In genomic region chr3:196517142-196517808, GRCh38 we compare ENCODE assay signal across 29 cellular contexts. TPM values are rescaled to one million over a fixed set of nuclear protein-coding genes. Genes with fewer than 3 reads are reported as not detected.
A peak's percentile ranks its signal among the peaks of the same experiment; 100 is the strongest.
DNase-seq lines count a peak whose midpoint lies in the region; ATAC-seq and TF ChIP-seq lines count a peak whose summit lies in the region.
"Had no signal": no experiment of that assay in that cellular context is flagged by ENCODE, and none has a peak within 500 bp of the region (broad histone marks: within the 10 kb centered on the region; RNA-seq: fewer than 3 reads in every experiment).

No MANE protein-coding gene starts in this region.

- H3K9ac ChIP-seq in MM.1S (ENCODE audit: low read length) (no peak overlapping the region), iPS-20b (ENCODE audit: low read depth, low read length) (no peak overlapping the region)
- H3K9ac ChIP-seq: BLaER1 had no signal

- H3K27me3 ChIP-seq in MM.1S (replicated peaks; ENCODE audit: insufficient read depth, low read length), result no peaks in the 10 kb centered on the region
- no peaks in the 10 kb centered on the region for H3K27me3 ChIP-seq in Panc1 (ENCODE audit: control insufficient read depth, insufficient read depth, low read length)
- no peaks in the 10 kb centered on the region for H3K27me3 ChIP-seq in iPS-20b (ENCODE audit: insufficient read depth, low read length)
- no peaks in the 10 kb centered on the region for H3K27me3 ChIP-seq in ascending aorta
- H3K27me3 ChIP-seq: BLaER1, cardiac muscle cell, MG63, ovary, tibial nerve had no signal

- peak overlapping the region; percentile 50; the same call in 1 of the 2 replicates for H3K4me2 ChIP-seq in MM.1S (ENCODE audit: low read depth, low read length)
- H3K4me2 ChIP-seq: BLaER1 had no signal

- H3K36me3 ChIP-seq in HEK293 (ENCODE audit: control insufficient read depth in 2 of 2, insufficient read depth in 1 of 2, low read length in 2 of 2), result no peaks in the 10 kb centered on the region
- no peaks in the 10 kb centered on the region for H3K36me3 ChIP-seq in MM.1S (replicated peaks; ENCODE audit: insufficient read depth, low read length)
- no peaks in the 10 kb centered on the region for H3K36me3 ChIP-seq in Panc1 (ENCODE audit: control insufficient read depth, insufficient read depth, low read length)
- H3K36me3 ChIP-seq in iPS-20b (ENCODE audit: insufficient read depth, low read depth, low read length), result no peaks in the 10 kb centered on the region
- no peaks in the 10 kb centered on the region for H3K36me3 ChIP-seq in ascending aorta
- H3K36me3 ChIP-seq: BLaER1, cardiac muscle cell, MG63, ovary, tibial nerve had no signal

- no TSS peak for BruUV-seq in Panc1 (replicated peaks; lab: Mats Ljungman, UMichigan)

- intact Hi-C loops in Panc1 (cut with micrococcal nuclease; ENCODE audit: unreplicated experiment) (no loop called here), ascending aorta (cut with DNase I) (no loop called here)

- H3K9me3 ChIP-seq in HEK293 (ENCODE audit: control insufficient read depth, insufficient read depth, low read depth, low read length) (no peaks in the 10 kb centered on the region), MM.1S (replicated peaks; ENCODE audit: insufficient read depth, low read length) (no peaks in the 10 kb centered on the region), Panc1 (ENCODE audit: control insufficient read depth, insufficient read depth, low read depth, low read length) (no peaks in the 10 kb centered on the region), iPS-20b (ENCODE audit: insufficient read depth, low read depth, low read length) (peaks cover 48% of the 10 kb centered on the region), ascending aorta (peaks cover 17 to 31% of the 10 kb centered on the region in 2 donors)

- CTCF ChIA-PET in HEK293 (lab: Yijun Ruan, JAX), result interaction anchor here (0.6 to 0.7 kb wide), 2 partner anchors 405 to 656 kb away, joined by 3 to 4 read pairs; no protein-coding TSS in a partner anchor
- CTCF ChIA-PET in Panc1 (lab: Charles Lee), result interaction anchor here (0.5 to 0.8 kb wide), 6 partner anchors 16 to 383 kb away, joined by 3 to 17 read pairs (median 8); no protein-coding TSS in a partner anchor

- H2AFZ ChIP-seq in MM.1S (ENCODE audit: low read length), result peak overlapping the region; percentile 4; the same call in 1 of the 2 replicates

- H3K4me3 ChIP-seq in HEK293 (ENCODE audit: low read depth, low read length), result no peak overlapping the region
- H3K4me3 ChIP-seq in MM.1S (ENCODE audit: low read length), result no peak overlapping the region
- no peak overlapping the region for H3K4me3 ChIP-seq in Panc1 (ENCODE audit: low read depth in 2 of 2, low read length in 2 of 2)
- H3K4me3 ChIP-seq in iPS-20b (ENCODE audit: low read length), result peak overlapping the region; percentile 34; the same call in 1 of the 2 replicates
- H3K4me3 ChIP-seq in ascending aorta, result no peak overlapping the region
- H3K4me3 ChIP-seq: BLaER1, cardiac muscle cell, MG63, ovary, tibial nerve had no signal

- POLR2A ChIA-PET in HEK293 (lab: Yijun Ruan, JAX), result interaction anchor here (3.1 kb wide), 1 partner anchor 14 kb away, joined by 10 read pairs; the partner anchor contains the start of gene RNF168
- POLR2A ChIA-PET in Panc1 (lab: Charles Lee), result interaction anchor here (0.6 kb wide), 1 partner anchor 38 kb away, joined by 3 read pairs; no protein-coding TSS in a partner anchor

- no peaks in the 10 kb centered on the region for H3K4me1 ChIP-seq in HEK293 (ENCODE audit: control insufficient read depth, insufficient read depth, low read length)
- H3K4me1 ChIP-seq in MM.1S (ENCODE audit: low read length), result peaks cover 44% of the 10 kb centered on the region
- H3K4me1 ChIP-seq in Panc1 (ENCODE audit: control insufficient read depth, insufficient read depth, low read length), result no peaks in the 10 kb centered on the region
- no peaks in the 10 kb centered on the region; the same call in 1 of the 2 replicates for H3K4me1 ChIP-seq in iPS-20b (ENCODE audit: insufficient read depth, low read length)
- H3K4me1 ChIP-seq in ascending aorta, result no peaks in the 10 kb centered on the region
- H3K4me1 ChIP-seq: BLaER1, tibial nerve had no signal

- H4K20me1 ChIP-seq in MM.1S (ENCODE audit: insufficient read depth, low read length), result no peaks in the 10 kb centered on the region
- H4K20me1 ChIP-seq: BLaER1 had no signal

- in situ Hi-C loops in Panc1 (cut with HindIII; ENCODE audit: low pct_unique_long_range_greater_than_20kb, low sequenced_read_pairs), result no loop called here

- H3F3A ChIP-seq in MM.1S (ENCODE audit: insufficient read depth, low read length), result peaks cover 23% of the 10 kb centered on the region

- TF ChIP-seq CTCF in HEK293 (tag by site-specific recombination; IDR thresholded peaks at IDR 0.05) (no peak), MM.1S (IDR thresholded peaks at IDR 0.05; ENCODE audit: low read length) (no peak; the same call in 1 of the 2 replicates), Panc1 (IDR thresholded peaks at IDR 0.05) (peak; percentile 28; the same call in 1 of the 2 replicates), ascending aorta (IDR thresholded peaks at IDR 0.05) (no peak)

- H3K27ac ChIP-seq in HEK293 (ENCODE audit: extremely low read depth, low read depth, low read length) (no peak overlapping the region), MM.1S (ENCODE audit: low read length) (peak overlapping the region; percentile 3; the same call in 1 of the 2 replicates), Panc1 (ENCODE audit: low read length) (no peak overlapping the region), iPS-20b (ENCODE audit: low read length) (no peak overlapping the region), ascending aorta (no peak overlapping the region)
- H3K27ac ChIP-seq: BLaER1, cardiac muscle cell, ovary, tibial nerve had no signal

- H3K9me2 ChIP-seq in MM.1S (replicated peaks; ENCODE audit: insufficient read depth, low read length), result no peaks in the 10 kb centered on the region

- DNase-seq in MM.1S, result peak; percentile 8
- no peak for DNase-seq in Panc1 (ENCODE audit: low read depth, low spot score)
- DNase-seq in ascending aorta (ENCODE audit: low spot score in 2 of 2), result no peak
- no peak for DNase-seq in NCI-H345 (lab: John Stamatoyannopoulos, UW)
- DNase-seq in NCI-H82 treated with DMSO at 0.1 percent for 48 hours (lab: John Stamatoyannopoulos, UW; ENCODE audit: unreplicated experiment), result no peak
- DNase-seq: activated CD4-positive, alpha-beta T cell treated with anti-CD3 and anti-CD28 coated beads for 48 hours; activated effector memory CD4-positive, alpha-beta T cell treated with anti-CD3 and anti-CD28 coated beads, Interleukin-2, amount 50 U/mL, for 16 hours; activated naive CD8-positive, alpha-beta T cell treated with anti-CD3 and anti-CD28 coated beads, Interleukin-2, amount 10 ng/mL, durations not matched to agents 7 days and 5 days; effector CD4-positive, alpha-beta T cell; EL; hypothalamus; MG63; NCI-H1417 treated with DMSO at 0.1 percent for 48 hours; NCI-H226; ovary had no signal

- ATAC-seq in Panc1, result no peak
- ATAC-seq: left lobe of liver, SK-N-SH treated with all-trans-retinoic acid at 6 μM for 48 hours had no signal

- H3K79me2 ChIP-seq in MM.1S (ENCODE audit: low read length), result no peaks in the 10 kb centered on the region

TF ChIP-seq in HEK293, 187 proteins besides CTCF, POLR2A, EP300 and RAD21:
- TF ChIP-seq ZNF341 (tag by site-specific recombination; IDR thresholded peaks at IDR 0.05; ENCODE audit: low read depth) (0 out of 2 replicates have a peak, but pooled peaks have one; percentile 15), ZBTB20 (tag by site-specific recombination; IDR thresholded peaks at IDR 0.05) (no peak), ZNF37A (tag by site-specific recombination; IDR thresholded peaks at IDR 0.05) (no peak)

RNA-seq across cellular contexts. Expression of gene SMCO1, which starts 2.1 kb away (rescaled TPM):
- total RNA-seq in Panc1 (2021; ENCODE audit: unreplicated experiment) (not detected), ascending aorta (not detected)
- polyA plus RNA-seq in Panc1 (2012; ENCODE audit: insufficient read length), result not detected
- total RNA-seq: activated CD8-positive, alpha-beta memory T cell treated with anti-CD3 and anti-CD28 coated beads for 36 hours; activated naive CD8-positive, alpha-beta T cell treated with anti-CD3 and anti-CD28 coated beads, Interleukin-2, amount 10 ng/mL, durations not matched to agents 7 days and 5 days; astrocyte; left lobe of liver; mesenteric fat pad; neural crest cell; OCI-LY7; ovary; renal cortical epithelial cell; T-helper 2 cell treated with Interferon-gamma antibody and Interleukin-4, amounts not matched to agents 100 ng/mL and 5 ng/mL, for 36 hours; tibial nerve had no signal
- polyA plus RNA-seq: ovary had no signal

RNA-seq across cellular contexts. Expression of gene RNF168, which starts 13.7 kb away (rescaled TPM):
- total RNA-seq in Panc1 (2021; ENCODE audit: unreplicated experiment) (21.3 TPM), ascending aorta (16.0 TPM)
- 5.8 TPM for polyA plus RNA-seq in Panc1 (2012; ENCODE audit: insufficient read length)

RNA-seq across cellular contexts. Expression of gene WDR53, which starts 51.1 kb away (rescaled TPM):
- total RNA-seq in Panc1 (2021; ENCODE audit: unreplicated experiment) (18.6 TPM), ascending aorta (0.21 TPM)
- 15.6 TPM for polyA plus RNA-seq in Panc1 (2012; ENCODE audit: insufficient read length)

RNA-seq across cellular contexts. Expression of gene FBXO45, which starts 51.2 kb away (rescaled TPM):
- total RNA-seq in Panc1 (2021; ENCODE audit: unreplicated experiment) (21.6 TPM), ascending aorta (0.64 TPM)
- 8.2 TPM for polyA plus RNA-seq in Panc1 (2012; ENCODE audit: insufficient read length)

Comparison
In these comparisons a context has a peak if more than half of its experiments do, and no peak if none do; other contexts are left out.
1. RNA of gene WDR53, which starts 51.1 kb away (total RNA-seq): 18.6 TPM in Panc1 (single experiment); 0.21 TPM in ascending aorta (single experiment); every median in the first group is over 10 times any median in the second.